ENCODE assay signal across 1 cellular context in genomic region chr16:79950932-79951719, GRCh38.
TF ChIP-seq lines count a peak whose summit lies in the region.

No MANE protein-coding gene starts in this region.

TF ChIP-seq in K562, 482 proteins besides CTCF, POLR2A, EP300 and RAD21 (continued from another document):
- TF ChIP-seq TRIM25 (IDR thresholded peaks at IDR 0.05; ENCODE audit: borderline replicate concordance) (no peak), MYC (IDR thresholded peaks at IDR 0.05; ENCODE audit: low read depth, low read length) (peak; percentile 59), MYC (CRISPR knock-in tag; IDR thresholded peaks at IDR 0.05; ENCODE audit: borderline replicate concordance, low read depth) (no peak), ZNF175 (CRISPR knock-in tag; IDR thresholded peaks at IDR 0.05; ENCODE audit: low read depth) (no peak), CBX3 (IDR thresholded peaks at IDR 0.05; ENCODE audit: borderline replicate concordance in 1 of 2, low read length in 2 of 2) (no peak), EP400 (IDR thresholded peaks at IDR 0.05) (no peak), BCOR (IDR thresholded peaks at IDR 0.05) (no peak), TGIF2 (CRISPR knock-in tag; IDR thresholded peaks at IDR 0.05) (no peak), REST (CRISPR knock-in tag; IDR thresholded peaks at IDR 0.05; ENCODE audit: low read depth) (0 out of 2 replicates have a peak, but pooled peaks have one; percentile 48), ZNF24 (IDR thresholded peaks at IDR 0.05) (no peak), SIN3B (IDR thresholded peaks at IDR 0.05; ENCODE audit: low read depth) (no peak), CBFA2T2 (conservative IDR thresholded peaks at IDR 0.05) (peak; percentile 30), SIRT6 (IDR thresholded peaks at IDR 0.05; ENCODE audit: low read depth, low read length) (no peak), ZNF76 (CRISPR knock-in tag; IDR thresholded peaks at IDR 0.05; ENCODE audit: borderline replicate concordance) (no peak), DACH1 (IDR thresholded peaks at IDR 0.05; ENCODE audit: partially characterized antibody) (no peak), CREB3L1 (IDR thresholded peaks at IDR 0.05; ENCODE audit: borderline replicate concordance, low read depth) (no peak), CBFB (CRISPR knock-in tag; IDR thresholded peaks at IDR 0.05) (no peak), THRAP3 (IDR thresholded peaks at IDR 0.05; ENCODE audit: borderline replicate concordance) (no peak), AFF4 (CRISPR knock-in tag; IDR thresholded peaks at IDR 0.05) (no peak), CCNT2 (IDR thresholded peaks at IDR 0.05; ENCODE audit: borderline replicate concordance, extremely low read depth, insufficient read length, low read depth, low read length) (no peak), MBD2 (IDR thresholded peaks at IDR 0.05; ENCODE audit: borderline replicate concordance, low read depth) (no peak), NUFIP1 (IDR thresholded peaks at IDR 0.05; ENCODE audit: partially characterized antibody) (no peak), PREB (CRISPR knock-in tag; IDR thresholded peaks at IDR 0.05) (no peak), ZNF124 (CRISPR knock-in tag; IDR thresholded peaks at IDR 0.05) (no peak), MITF (IDR thresholded peaks at IDR 0.05) (0 out of 2 replicates have a peak, but pooled peaks have one; percentile 15)
